29 cellular contexts compared by ENCODE assay signal in genomic region chr2:73254343-73255006, GRCh38. TPM values are rescaled to one million over a fixed set of nuclear protein-coding genes. Genes with fewer than 3 reads are reported as not detected.
A peak's percentile ranks its signal among the peaks of the same experiment; 100 is the strongest.
DNase-seq lines count a peak whose midpoint lies in the region; ATAC-seq, FAIRE-seq and TF ChIP-seq lines count a peak whose summit lies in the region.
"Had no signal": no experiment of that assay in that cellular context is flagged by ENCODE, and none has a peak within 500 bp of the region (broad histone marks: within the 10 kb centered on the region; RNA-seq: fewer than 3 reads in every experiment).

No MANE protein-coding gene starts in this region.

- H3K27me3 ChIP-seq in PC-9 (ENCODE audit: insufficient read depth, low read depth) (no peaks in the 10 kb centered on the region), K562 (ENCODE audit: control insufficient read depth in 2 of 2, insufficient read depth in 2 of 2, low read length in 2 of 2) (no peaks in the 10 kb centered on the region), uterus (no peaks in the 10 kb centered on the region)
- H3K27me3 ChIP-seq: ovary had no signal

- H3K4me1 ChIP-seq in PC-9 (replicated peaks; ENCODE audit: insufficient read depth) = no peaks in the 10 kb centered on the region; the same call in 1 of the 2 replicates
- peaks cover 0 to 15% of the 10 kb centered on the region in 2 experiments; a peak in 3 of 5 replicates for H3K4me1 ChIP-seq in K562 (replicated peaks in 1 of 2; ENCODE audit: control insufficient read depth in 2 of 2, insufficient read depth in 2 of 2, low read length in 2 of 2)
- no peaks in the 10 kb centered on the region for H3K4me1 ChIP-seq in uterus

- H4K20me1 ChIP-seq in PC-9 (ENCODE audit: insufficient read depth) = peaks cover 12% of the 10 kb centered on the region
- peaks cover 6% of the 10 kb centered on the region; the same call in 1 of the 2 replicates for H4K20me1 ChIP-seq in K562 (replicated peaks; ENCODE audit: control insufficient read depth, insufficient read depth, low read length)

- POLR2A ChIA-PET in PC-9 (lab: Charles Lee; ENCODE audit: unreplicated experiment) = no interaction called here
- POLR2A ChIA-PET in K562 (lab: Yijun Ruan, JAX) = interaction anchor here (0.6 to 1.8 kb wide), 7 partner anchors 9 to 748 kb away, joined by 3 to 5 read pairs (median 4); partner anchors contain the start of genes CCT7 and PRADC1

- H3K9me1 ChIP-seq in K562 (ENCODE audit: control insufficient read depth, insufficient read depth, low read length) = no peaks in the 10 kb centered on the region

- no peak overlapping the region for H2AFZ ChIP-seq in PC-9
- H2AFZ ChIP-seq in K562 (ENCODE audit: low read depth, low read length) = no peak overlapping the region
- H2AFZ ChIP-seq: GM23338 had no signal

- CTCF ChIA-PET in PC-9 (lab: Charles Lee) = no interaction called here
- CTCF ChIA-PET in K562 (lab: Yijun Ruan, JAX; ENCODE audit: low intra/inter-chr PET ratio) = no interaction called here

- WGBS in K562 (ENCODE audit: insufficient coverage, low coverage, missing lambda C conversion rate) = 91% methylated on average over 7 of the region's 7 CpGs

- TF ChIP-seq CTCF in GM13976 (IDR thresholded peaks at IDR 0.05; ENCODE audit: borderline replicate concordance, control extremely low read depth, extremely low read depth, insufficient read depth, missing control alignments) (no peak), PC-9 (conservative IDR thresholded peaks at IDR 0.05) (no peak), K562 (IDR thresholded peaks at IDR 0.05 in 2 of 3, conservative IDR thresholded peaks at IDR 0.05 in 1 of 3; ENCODE audit: insufficient read depth in 2 of 3, low read depth in 1 of 3, low read length in 3 of 3) (no peak), uterus (IDR thresholded peaks at IDR 0.05) (no peak)

- FAIRE-seq in K562 (lab: Jason Lieb, UNC) = peak; percentile 73
- FAIRE-seq: GM12891 had no signal

- peak overlapping the region in 1 of 2 experiments; percentile 73; a peak in 2 of 4 replicates for H3K9ac ChIP-seq in K562 (ENCODE audit: insufficient read depth in 1 of 2, low read depth in 2 of 2, low read length in 2 of 2)
- H3K9ac ChIP-seq: SK-N-SH had no signal

- no peak for TF ChIP-seq RAD21 in K562 (CRISPR knock-in tag; conservative IDR thresholded peaks at IDR 0.05 in 1 of 2, IDR thresholded peaks at IDR 0.05 in 1 of 2)

- H3K4me2 ChIP-seq in PC-9 = no peak overlapping the region
- no peak overlapping the region for H3K4me2 ChIP-seq in K562 (ENCODE audit: insufficient read depth, low read length)
- H3K4me2 ChIP-seq: GM23338, SK-N-SH had no signal

- peaks cover 76% of the 10 kb centered on the region for H3K36me3 Mint-ChIP-seq in stimulated activated effector memory CD8-positive, alpha-beta T cell treated with anti-CD3 and anti-CD28 coated beads, Interleukin-12 subunit alpha, Interleukin-12 subunit beta, amount 100 ng/mL, for 72 hours

- H3K27ac ChIP-seq in PC-9 (peak overlapping the region; percentile 32; the same call in 1 of the 2 replicates), K562 (ENCODE audit: extremely low read depth, low read depth, low read length) (no peak overlapping the region), uterus (no peak overlapping the region)
- H3K27ac ChIP-seq: ovary had no signal

- no peaks in the 10 kb centered on the region for H3K9me2 ChIP-seq in PC-9 (ENCODE audit: insufficient read depth)
- H3K9me2 ChIP-seq: SK-N-SH had no signal

- no peak for TF ChIP-seq EP300 in K562 (IDR thresholded peaks at IDR 0.05; ENCODE audit: low read length)

- no peak for TF ChIP-seq POLR2A in K562 (conservative IDR thresholded peaks at IDR 0.05)
- TF ChIP-seq POLR2A in uterus (IDR thresholded peaks at IDR 0.05) = no peak

- DNase-seq in GM13976 (ENCODE audit: low spot score) (peak; percentile 20), PC-9 (peak; percentile 19 to 34), K562 (ENCODE audit: extremely low read depth in 1 of 4, low spot score in 3 of 4) (no peak), uterus (no peak)
- no peak for DNase-seq in stimulated activated effector memory CD8-positive, alpha-beta T cell treated with anti-CD3 and anti-CD28 coated beads, Interleukin-12 subunit alpha, Interleukin-12 subunit beta, amount 100 ng/mL, for 72 hours (ENCODE audit: low spot score in 2 of 2)
- DNase-seq in stimulated activated CD4-positive, alpha-beta T cell treated with anti-CD3 and anti-CD28 coated beads, Interleukin-4, amount 100 ng/mL, for 1 hour = no peak
- DNase-seq in activated CD4-positive, alpha-beta T cell treated with anti-CD3 and anti-CD28 coated beads, Interleukin-2, amount 50 U/mL, for 48 hours = no peak
- DNase-seq: activated CD4-positive, alpha-beta T cell treated with anti-CD3 and anti-CD28 coated beads, Interleukin-2, amount 50 U/mL, for 4 hours; activated naive CD4-positive, alpha-beta T cell treated with anti-CD3 and anti-CD28 coated beads, Interleukin-2, amount 10 ng/mL, durations not matched to agents 7 days and 5 days; activated T-cell treated with anti-CD3 and anti-CD28 coated beads, Interleukin-2, amount 50 U/mL, for 4 hours; aorta; foreskin fibroblast; NCI-H1105 treated with DMSO at 0.1 percent for 48 hours; NCI-H2081 treated with DMSO at 0.1 percent for 48 hours; NCI-H446; NK-92 treated with Interleukin-12 subunit alpha and Interleukin-12 subunit beta, amount 100 ng/mL, for 24 hours; ovary; right cardiac atrium; SK-N-SH; stimulated activated CD4-positive, alpha-beta T cell treated with anti-CD3 and anti-CD28 coated beads, Interleukin-12 subunit alpha, Interleukin-12 subunit beta, amount 100 ng/mL, for 4 hours had no signal

- no peak overlapping the region for H3K4me3 Mint-ChIP-seq in stimulated activated effector memory CD8-positive, alpha-beta T cell treated with anti-CD3 and anti-CD28 coated beads, Interleukin-12 subunit alpha, Interleukin-12 subunit beta, amount 100 ng/mL, for 72 hours
- H3K4me3 Mint-ChIP-seq: activated naive CD4-positive, alpha-beta T cell treated with anti-CD3 and anti-CD28 coated beads, Interleukin-2, amount 10 ng/mL, durations not matched to agents 7 days and 5 days; activated T-cell treated with anti-CD3 and anti-CD28 coated beads, Interleukin-2, amount 50 U/mL, for 4 hours; central memory CD8-positive, alpha-beta T cell; GM23338; natural killer cell treated with Interleukin-12 subunit alpha and Interleukin-12 subunit beta and Interleukin-15 and Interleukin-18, amount 100 ng/mL, for 72 hours; T-helper 2 cell treated with Interferon-gamma antibody and Interleukin-4, amounts not matched to agents 5 μg/mL and 100 μg/mL, for 36 hours; WTC11 had no signal

- H3K79me2 ChIP-seq in PC-9 (ENCODE audit: low read depth) (no peaks in the 10 kb centered on the region), K562 (ENCODE audit: control insufficient read depth, insufficient read depth, low read length) (no peaks in the 10 kb centered on the region)

- intact Hi-C loops in PC-9 (cut with micrococcal nuclease; ENCODE audit: unreplicated experiment) (no loop called here), K562 (cut with micrococcal nuclease) (loop anchor here (5.0 to 10.0 kb wide), 2 partner anchors 77 to 270 kb away; no protein-coding TSS in a partner anchor), uterus (cut with DNase I; ENCODE audit: low total_unique reads) (no loop called here)

- H3K4me1 Mint-ChIP-seq in stimulated activated effector memory CD8-positive, alpha-beta T cell treated with anti-CD3 and anti-CD28 coated beads, Interleukin-12 subunit alpha, Interleukin-12 subunit beta, amount 100 ng/mL, for 72 hours = peaks cover 13% of the 10 kb centered on the region
- H3K4me1 Mint-ChIP-seq: activated naive CD4-positive, alpha-beta T cell treated with anti-CD3 and anti-CD28 coated beads, Interleukin-2, amount 10 ng/mL, durations not matched to agents 7 days and 5 days; central memory CD8-positive, alpha-beta T cell had no signal

- H3K4me3 ChIP-seq in PC-9 (no peak overlapping the region), K562 (no peak overlapping the region), uterus (no peak overlapping the region)
- H3K4me3 ChIP-seq: GM23338, ovary had no signal

- H3K36me3 ChIP-seq in PC-9 (ENCODE audit: low read depth) = peaks cover 32% of the 10 kb centered on the region
- H3K36me3 ChIP-seq in K562 (ENCODE audit: control insufficient read depth, insufficient read depth, low read length) = peaks cover 53% of the 10 kb centered on the region
- H3K36me3 ChIP-seq in uterus = no peaks in the 10 kb centered on the region
- H3K36me3 ChIP-seq: ovary had no signal

- peak overlapping the region; percentile 80 for H3K27ac Mint-ChIP-seq in stimulated activated effector memory CD8-positive, alpha-beta T cell treated with anti-CD3 and anti-CD28 coated beads, Interleukin-12 subunit alpha, Interleukin-12 subunit beta, amount 100 ng/mL, for 72 hours
- H3K27ac Mint-ChIP-seq: GM23338; natural killer cell treated with Interleukin-12 subunit alpha and Interleukin-12 subunit beta and Interleukin-15 and Interleukin-18, amount 100 ng/mL, for 72 hours; T-helper 2 cell treated with Interferon-gamma antibody and Interleukin-4, amounts not matched to agents 5 μg/mL and 100 μg/mL, for 36 hours had no signal

- no peak; the same call in 2 of the 3 replicates for ATAC-seq in K562
- no peak for ATAC-seq in stimulated activated effector memory CD8-positive, alpha-beta T cell treated with anti-CD3 and anti-CD28 coated beads, Interleukin-12 subunit alpha, Interleukin-12 subunit beta, amount 100 ng/mL, for 72 hours
- ATAC-seq: natural killer cell treated with Interleukin-12 subunit alpha and Interleukin-12 subunit beta and Interleukin-15 and Interleukin-18, amount 100 ng/mL, for 72 hours; right cardiac atrium had no signal

- peaks cover 49% of the 10 kb centered on the region for H3F3A ChIP-seq in PC-9 (ENCODE audit: insufficient read depth, low read depth)

- no peaks in the 10 kb centered on the region for H3K9me3 Mint-ChIP-seq in stimulated activated effector memory CD8-positive, alpha-beta T cell treated with anti-CD3 and anti-CD28 coated beads, Interleukin-12 subunit alpha, Interleukin-12 subunit beta, amount 100 ng/mL, for 72 hours
- H3K9me3 Mint-ChIP-seq: activated naive CD4-positive, alpha-beta T cell treated with anti-CD3 and anti-CD28 coated beads, Interleukin-2, amount 10 ng/mL, durations not matched to agents 7 days and 5 days; activated T-cell treated with anti-CD3 and anti-CD28 coated beads, Interleukin-2, amount 50 U/mL, for 4 hours; central memory CD8-positive, alpha-beta T cell; GM23338; natural killer cell treated with Interleukin-12 subunit alpha and Interleukin-12 subunit beta and Interleukin-15 and Interleukin-18, amount 100 ng/mL, for 72 hours; T-helper 2 cell treated with Interferon-gamma antibody and Interleukin-4, amounts not matched to agents 5 μg/mL and 100 μg/mL, for 36 hours; WTC11 had no signal

- in situ Hi-C loops in GM13976 (cut with MboI; ENCODE audit: low sequenced_read_pairs, unreplicated experiment) (no loop called here), K562 (cut with MboI) (no loop called here)

- no peaks in the 10 kb centered on the region for H3K9me3 ChIP-seq in PC-9 (ENCODE audit: insufficient read depth, low read depth)
- no peaks in the 10 kb centered on the region for H3K9me3 ChIP-seq in K562 (replicated peaks; ENCODE audit: control insufficient read depth, insufficient read depth, low read depth, low read length)
- no peaks in the 10 kb centered on the region for H3K9me3 ChIP-seq in uterus
- H3K9me3 ChIP-seq: ovary, SK-N-SH had no signal

- BruUV-seq in PC-9 (replicated peaks; lab: Mats Ljungman, UMichigan) (no TSS peak), K562 (replicated peaks; lab: Mats Ljungman, UMichigan) (no TSS peak)

RNA-seq across cellular contexts. Expression of gene CCT7, which starts 20.4 kb away (rescaled TPM):
- 295 and 319 TPM in 2 replicates for total RNA-seq in PC-9 (2021)
- total RNA-seq in K562 (2011; cell fraction: chromatin; rRNA removed; ENCODE audit: low replicate concordance) = 147 and 196 TPM in 2 replicates
- 171 and 174 TPM in 2 replicates for total RNA-seq in K562 (2011; cell fraction: nucleolus; rRNA removed)
- 140 and 154 TPM in 2 replicates for total RNA-seq in K562 (2011; cell fraction: nucleoplasm; rRNA removed)
- 638 and 695 TPM in 2 replicates for total RNA-seq in K562 (2014; rRNA removed)
- total RNA-seq in K562 (2014; rRNA removed; fragmentation: Illumina TruSeq; extraction: Trizol) = 579 and 592 TPM in 2 replicates
- 599 and 679 TPM in 2 replicates for total RNA-seq in K562 (2015; rRNA removed; fragmentation: Illumina TruSeq; extraction: Trizol)
- total RNA-seq in K562 (2021) = 647 and 659 TPM in 2 replicates
- polyA plus RNA-seq in K562 (2011; rRNA removed) = 366 and 847 TPM in 2 replicates
- polyA plus RNA-seq in K562 (2011; cell fraction: cytosol; rRNA removed) = 404 and 796 TPM in 2 replicates
- polyA plus RNA-seq in K562 (2011; cell fraction: nucleus; rRNA removed) = 126 and 224 TPM in 2 replicates
- 329 and 1,243 TPM in 2 replicates for polyA plus RNA-seq in K562 (2012)
- polyA plus RNA-seq in K562 (2014; fragmentation: Illumina TruSeq; extraction: Trizol) = 833 and 856 TPM in 2 replicates
- polyA plus RNA-seq in K562 (2014; fragmentation: Nextera tagmentation; extraction: Ambion mirVana) = 100 to 1,000 TPM; 326 to 587 TPM
- 625 and 697 TPM in 2 replicates for polyA plus RNA-seq in K562 (2014; rRNA removed)
- 536 and 870 TPM in 2 replicates for polyA minus RNA-seq in K562 (2011; rRNA and poly(A)+ RNA removed)
- 230 and 274 TPM in 2 replicates for polyA minus RNA-seq in K562 (2011; cell fraction: cytosol; rRNA and poly(A)+ RNA removed)
- polyA minus RNA-seq in K562 (2011; cell fraction: nucleus; rRNA and poly(A)+ RNA removed) = 90.9 and 94.3 TPM in 2 replicates
- 100 to 1,000 TPM; 118 to 269 (median 188) TPM for total RNA-seq in uterus

RNA-seq across cellular contexts. Expression of gene PRADC1, which starts 21.4 kb away (rescaled TPM):
- 8.9 and 9.4 TPM in 2 replicates for total RNA-seq in PC-9 (2021)
- 11.4 and 34.2 TPM in 2 replicates for total RNA-seq in K562 (2011; cell fraction: chromatin; rRNA removed; ENCODE audit: low replicate concordance)
- 47.5 and 50.4 TPM in 2 replicates for total RNA-seq in K562 (2011; cell fraction: nucleolus; rRNA removed)
- 38.3 and 45.1 TPM in 2 replicates for total RNA-seq in K562 (2011; cell fraction: nucleoplasm; rRNA removed)
- total RNA-seq in K562 (2014; rRNA removed) = 43.1 and 47.4 TPM in 2 replicates
- total RNA-seq in K562 (2014; rRNA removed; fragmentation: Illumina TruSeq; extraction: Trizol) = 26.1 and 32.9 TPM in 2 replicates
- total RNA-seq in K562 (2015; rRNA removed; fragmentation: Illumina TruSeq; extraction: Trizol) = 33.8 and 33.9 TPM in 2 replicates
- 36.3 and 41.2 TPM in 2 replicates for total RNA-seq in K562 (2021)
- 23.3 and 34.2 TPM in 2 replicates for polyA plus RNA-seq in K562 (2011; rRNA removed)
- polyA plus RNA-seq in K562 (2011; cell fraction: cytosol; rRNA removed) = 27.5 and 84.8 TPM in 2 replicates
- polyA plus RNA-seq in K562 (2011; cell fraction: nucleus; rRNA removed) = 13.6 and 23.0 TPM in 2 replicates
- 34.4 and 39.4 TPM in 2 replicates for polyA plus RNA-seq in K562 (2012)
- polyA plus RNA-seq in K562 (2014; fragmentation: Illumina TruSeq; extraction: Trizol) = 36.1 and 38.5 TPM in 2 replicates
- 10 to 100 TPM in 1 of 2 experiments, 1 to 10 TPM in 1; 7.3 to 10.7 TPM for polyA plus RNA-seq in K562 (2014; fragmentation: Nextera tagmentation; extraction: Ambion mirVana)
- polyA plus RNA-seq in K562 (2014; rRNA removed) = 40.9 and 43.1 TPM in 2 replicates
- polyA minus RNA-seq in K562 (2011; rRNA and poly(A)+ RNA removed) = 9.2 and 20.3 TPM in 2 replicates
- 9.3 and 18.8 TPM in 2 replicates for polyA minus RNA-seq in K562 (2011; cell fraction: cytosol; rRNA and poly(A)+ RNA removed)
- 6.7 and 7.3 TPM in 2 replicates for polyA minus RNA-seq in K562 (2011; cell fraction: nucleus; rRNA and poly(A)+ RNA removed)
- total RNA-seq in uterus = 10 to 100 TPM in 2 of 4 donors, 1 to 10 TPM in 2; 2.3 to 11.8 (median 9.8) TPM

RNA-seq across cellular contexts. Expression of gene FBXO41, which starts 29.8 kb away (rescaled TPM):
- 16.4 and 25.8 TPM in 2 replicates for total RNA-seq in PC-9 (2021)
- 9.4 and 23.0 TPM in 2 replicates for total RNA-seq in K562 (2011; cell fraction: chromatin; rRNA removed; ENCODE audit: low replicate concordance)
- total RNA-seq in K562 (2011; cell fraction: nucleolus; rRNA removed) = 12.6 and 13.2 TPM in 2 replicates
- total RNA-seq in K562 (2011; cell fraction: nucleoplasm; rRNA removed) = 9.8 and 10.7 TPM in 2 replicates
- total RNA-seq in K562 (2014; rRNA removed) = 3.5 and 4.8 TPM in 2 replicates
- 1.5 and 1.9 TPM in 2 replicates for total RNA-seq in K562 (2014; rRNA removed; fragmentation: Illumina TruSeq; extraction: Trizol)
- total RNA-seq in K562 (2015; rRNA removed; fragmentation: Illumina TruSeq; extraction: Trizol) = 1.4 and 1.9 TPM in 2 replicates
- 7.7 and 8.2 TPM in 2 replicates for total RNA-seq in K562 (2021)
- polyA plus RNA-seq in K562 (2011; rRNA removed) = 5.5 and 6.1 TPM in 2 replicates
- polyA plus RNA-seq in K562 (2011; cell fraction: cytosol; rRNA removed) = 5.6 and 7.1 TPM in 2 replicates
- 26.4 and 47.6 TPM in 2 replicates for polyA plus RNA-seq in K562 (2011; cell fraction: nucleus; rRNA removed)
- 3.4 and 4.5 TPM in 2 replicates for polyA plus RNA-seq in K562 (2012)
- polyA plus RNA-seq in K562 (2014; fragmentation: Illumina TruSeq; extraction: Trizol) = 4.1 and 4.4 TPM in 2 replicates
- polyA plus RNA-seq in K562 (2014; fragmentation: Nextera tagmentation; extraction: Ambion mirVana) = under 1 TPM; 0.21 to 0.36 TPM
- polyA plus RNA-seq in K562 (2014; rRNA removed) = 6.8 and 7.1 TPM in 2 replicates
- polyA minus RNA-seq in K562 (2011; rRNA and poly(A)+ RNA removed) = 3.4 and 4.9 TPM in 2 replicates
- 3.2 and 5.6 TPM in 2 replicates for polyA minus RNA-seq in K562 (2011; cell fraction: cytosol; rRNA and poly(A)+ RNA removed)
- 8.7 and 9.3 TPM in 2 replicates for polyA minus RNA-seq in K562 (2011; cell fraction: nucleus; rRNA and poly(A)+ RNA removed)
- 1 to 10 TPM in 3 of 4 donors, under 1 TPM in 1; 0.29 to 5.6 (median 1.6) TPM for total RNA-seq in uterus

RNA-seq across cellular contexts. Expression of gene EGR4, which starts 38.9 kb away (rescaled TPM):
- total RNA-seq in PC-9 (2021) (not detected in 2 replicates), K562 (2014; rRNA removed) (not detected in 2 replicates), K562 (2014; rRNA removed; fragmentation: Illumina TruSeq; extraction: Trizol) (not detected in 2 replicates), K562 (2015; rRNA removed; fragmentation: Illumina TruSeq; extraction: Trizol) (not detected in 2 replicates), K562 (2021) (not detected in 2 replicates), uterus (not detected)
- not detected in 2 replicates for total RNA-seq in K562 (2011; cell fraction: chromatin; rRNA removed; ENCODE audit: low replicate concordance)
- not detected in 2 replicates for total RNA-seq in K562 (2011; cell fraction: nucleolus; rRNA removed)
- not detected in 2 replicates for total RNA-seq in K562 (2011; cell fraction: nucleoplasm; rRNA removed)
- polyA plus RNA-seq in K562 (2011; rRNA removed) (not detected in 2 replicates), K562 (2014; fragmentation: Illumina TruSeq; extraction: Trizol) (not detected in 2 replicates), K562 (2014; fragmentation: Nextera tagmentation; extraction: Ambion mirVana) (not detected), K562 (2014; rRNA removed) (not detected in 2 replicates)
- polyA plus RNA-seq in K562 (2011; cell fraction: cytosol; rRNA removed) = not detected in 2 replicates
- polyA plus RNA-seq in K562 (2011; cell fraction: nucleus; rRNA removed) = not detected in 2 replicates
- not detected in 2 replicates for polyA plus RNA-seq in K562 (2012)
- polyA minus RNA-seq in K562 (2011; rRNA and poly(A)+ RNA removed) = not detected in 2 replicates
- not detected in 2 replicates for polyA minus RNA-seq in K562 (2011; cell fraction: cytosol; rRNA and poly(A)+ RNA removed)
- not detected in 2 replicates for polyA minus RNA-seq in K562 (2011; cell fraction: nucleus; rRNA and poly(A)+ RNA removed)
- total RNA-seq: aorta; dermis microvascular lymphatic vessel endothelial cell; GM23338; natural killer cell treated with Interleukin-12 subunit alpha and Interleukin-12 subunit beta and Interleukin-15 and Interleukin-18, amount 100 ng/mL, for 72 hours; right cardiac atrium; RPMI7951; subcutaneous adipose tissue had no signal
- polyA plus RNA-seq: aorta had no signal

RNA-seq across cellular contexts. Expression of gene SMYD5, which starts 40.4 kb away (rescaled TPM):
- 28.3 and 32.0 TPM in 2 replicates for total RNA-seq in PC-9 (2021)
- total RNA-seq in K562 (2011; cell fraction: chromatin; rRNA removed; ENCODE audit: low replicate concordance) = 42.1 and 110 TPM in 2 replicates
- 65.9 and 71.5 TPM in 2 replicates for total RNA-seq in K562 (2011; cell fraction: nucleolus; rRNA removed)
- total RNA-seq in K562 (2011; cell fraction: nucleoplasm; rRNA removed) = 61.0 and 61.4 TPM in 2 replicates
- total RNA-seq in K562 (2014; rRNA removed) = 32.0 and 39.5 TPM in 2 replicates
- 27.8 and 30.7 TPM in 2 replicates for total RNA-seq in K562 (2014; rRNA removed; fragmentation: Illumina TruSeq; extraction: Trizol)
- total RNA-seq in K562 (2015; rRNA removed; fragmentation: Illumina TruSeq; extraction: Trizol) = 34.7 and 37.2 TPM in 2 replicates
- total RNA-seq in K562 (2021) = 43.4 and 44.4 TPM in 2 replicates
- 32.8 and 46.7 TPM in 2 replicates for polyA plus RNA-seq in K562 (2011; rRNA removed)
- 31.4 and 48.2 TPM in 2 replicates for polyA plus RNA-seq in K562 (2011; cell fraction: cytosol; rRNA removed)
- polyA plus RNA-seq in K562 (2011; cell fraction: nucleus; rRNA removed) = 43.5 and 96.9 TPM in 2 replicates
- 30.6 and 31.1 TPM in 2 replicates for polyA plus RNA-seq in K562 (2012)
- polyA plus RNA-seq in K562 (2014; fragmentation: Illumina TruSeq; extraction: Trizol) = 49.9 and 56.8 TPM in 2 replicates
- polyA plus RNA-seq in K562 (2014; fragmentation: Nextera tagmentation; extraction: Ambion mirVana) = 10 to 100 TPM; 11.4 to 20.8 TPM
- polyA plus RNA-seq in K562 (2014; rRNA removed) = 31.7 and 51.6 TPM in 2 replicates
- 19.6 and 36.4 TPM in 2 replicates for polyA minus RNA-seq in K562 (2011; rRNA and poly(A)+ RNA removed)
- polyA minus RNA-seq in K562 (2011; cell fraction: cytosol; rRNA and poly(A)+ RNA removed) = 9.3 and 21.5 TPM in 2 replicates
- 23.3 and 27.6 TPM in 2 replicates for polyA minus RNA-seq in K562 (2011; cell fraction: nucleus; rRNA and poly(A)+ RNA removed)
- total RNA-seq in uterus = 10 to 100 TPM in 3 of 4 donors, 1 to 10 TPM in 1; 5.9 to 31.1 (median 22.7) TPM

Comparison
In these comparisons a context has a peak if more than half of its experiments do, and no peak if none do; other contexts are left out.
1. DNase-seq: peak in GM13976 (single experiment) and PC-9 (2 of 2); none in K562 (0 of 4), stimulated activated effector memory CD8-positive, alpha-beta T cell treated with anti-CD3 and anti-CD28 coated beads, Interleukin-12 subunit alpha, Interleukin-12 subunit beta, amount 100 ng/mL, for 72 hours (0 of 2), stimulated activated CD4-positive, alpha-beta T cell treated with anti-CD3 and anti-CD28 coated beads, Interleukin-4, amount 100 ng/mL, for 1 hour (single experiment), activated CD4-positive, alpha-beta T cell treated with anti-CD3 and anti-CD28 coated beads, Interleukin-2, amount 50 U/mL, for 48 hours (0 of 2) and uterus (0 of 2).